17 cellular contexts compared by ENCODE assay signal in genomic region chr1:28126212-28126611, GRCh38.
"Had no signal": no experiment of that assay in that cellular context is flagged by ENCODE, and none has a peak within 500 bp of the region (broad histone marks: within the 10 kb centered on the region; RNA-seq: fewer than 3 reads in every experiment).

No MANE protein-coding gene starts in this region.

- H3K4me1 Mint-ChIP-seq: activated naive CD4-positive, alpha-beta T cell treated with anti-CD3 and anti-CD28 coated beads, Interleukin-2, amount 50 U/mL, for 24 hours had no signal

- H3K27me3 ChIP-seq: body of pancreas, foreskin keratinocyte, ovary, testis, uterus had no signal

- H3K27ac Mint-ChIP-seq: activated naive CD4-positive, alpha-beta T cell treated with anti-CD3 and anti-CD28 coated beads, Interleukin-2, amount 50 U/mL, for 24 hours; mesothelial cell of epicardium; stimulated activated naive CD8-positive, alpha-beta T cell treated with anti-CD3 and anti-CD28 coated beads, Interleukin-15, Interleukin-2, amounts not matched to agents 100 ng/mL and 50 ng/mL, for 24 hours; T-helper 2 cell treated with Interferon-gamma antibody and Interleukin-4, amounts not matched to agents 5 μg/mL and 100 μg/mL, for 36 hours had no signal

- H3K27ac ChIP-seq: foreskin keratinocyte, ovary, testis, uterus had no signal

- H3K4me1 ChIP-seq: body of pancreas, uterus had no signal

- H3K36me3 Mint-ChIP-seq: activated naive CD4-positive, alpha-beta T cell treated with anti-CD3 and anti-CD28 coated beads, Interleukin-2, amount 50 U/mL, for 24 hours; mesothelial cell of epicardium; naive thymus-derived CD8-positive, alpha-beta T cell had no signal

- H3K9me3 ChIP-seq: body of pancreas, ovary, testis, uterus had no signal

- ATAC-seq: activated CD4-positive, CD25-positive, alpha-beta regulatory T cell treated with anti-CD3 and anti-CD28 coated beads, Interleukin-2, amount 50 U/mL, for 24 hours; body of pancreas; foreskin keratinocyte; left lobe of liver; naive thymus-derived CD8-positive, alpha-beta T cell had no signal

- H3K9me3 Mint-ChIP-seq: activated naive CD4-positive, alpha-beta T cell treated with anti-CD3 and anti-CD28 coated beads, Interleukin-2, amount 50 U/mL, for 24 hours; mesothelial cell of epicardium; naive thymus-derived CD8-positive, alpha-beta T cell; stimulated activated naive CD8-positive, alpha-beta T cell treated with anti-CD3 and anti-CD28 coated beads, Interleukin-15, Interleukin-2, amounts not matched to agents 100 ng/mL and 50 ng/mL, for 24 hours; T-helper 2 cell treated with Interferon-gamma antibody and Interleukin-4, amounts not matched to agents 5 μg/mL and 100 μg/mL, for 36 hours had no signal

- H3K36me3 ChIP-seq: ovary, uterus had no signal

- H3K4me3 Mint-ChIP-seq: activated naive CD4-positive, alpha-beta T cell treated with anti-CD3 and anti-CD28 coated beads, Interleukin-2, amount 50 U/mL, for 24 hours; mesothelial cell of epicardium; naive thymus-derived CD8-positive, alpha-beta T cell; stimulated activated naive CD8-positive, alpha-beta T cell treated with anti-CD3 and anti-CD28 coated beads, Interleukin-15, Interleukin-2, amounts not matched to agents 100 ng/mL and 50 ng/mL, for 24 hours; T-helper 2 cell treated with Interferon-gamma antibody and Interleukin-4, amounts not matched to agents 5 μg/mL and 100 μg/mL, for 36 hours had no signal

- H3K4me3 ChIP-seq: body of pancreas, ovary, testis, uterus had no signal

- DNase-seq: activated CD4-positive, alpha-beta T cell treated with anti-CD3 and anti-CD28 coated beads, Interleukin-2, amount 50 U/mL, for 4 hours; activated T-cell treated with anti-CD3 and anti-CD28 coated beads, Interleukin-2, amount 50 U/mL, for 1 hour; body of pancreas; central memory CD4-positive, alpha-beta T cell; foreskin keratinocyte; naive thymus-derived CD8-positive, alpha-beta T cell; ovary; stimulated activated CD4-positive, alpha-beta T cell treated with anti-CD3 and anti-CD28 coated beads, Interleukin-4, amount 100 ng/mL, for 1 hour; stimulated activated CD8-positive, alpha-beta memory T cell treated with anti-CD3 and anti-CD28 coated beads, Interleukin-4, amount 100 ng/mL, for 48 hours; testis; uterus had no signal
